ENCODE assay signal across 1 cellular context in genomic region chr20:20780127-20780822, GRCh38.
TF ChIP-seq lines count a peak whose summit lies in the region.

No MANE protein-coding gene starts in this region.

TF ChIP-seq in K562, 482 proteins besides CTCF, POLR2A, EP300 and RAD21 (continued from another document):
- TF ChIP-seq MEIS2 (IDR thresholded peaks at IDR 0.05; ENCODE audit: partially characterized antibody) = peak; percentile 7
